Comparison of ENCODE assay signal across 21 cellular contexts in genomic region chr5:94326579-94326978, GRCh38.
DNase-seq lines count a peak whose midpoint lies in the region; ATAC-seq and TF ChIP-seq lines count a peak whose summit lies in the region.
"Had no signal": no experiment of that assay in that cellular context is flagged by ENCODE, and none has a peak within 500 bp of the region (broad histone marks: within the 10 kb centered on the region; RNA-seq: fewer than 3 reads in every experiment).

No MANE protein-coding gene starts in this region.

- TF ChIP-seq CTCF in C4-2B (conservative IDR thresholded peaks at IDR 0.05): peak; percentile 21

- H3K27ac ChIP-seq in C4-2B: no peak overlapping the region
- H3K27ac ChIP-seq: A549, PC-9, SK-N-MC had no signal

- peak overlapping the region; percentile 6 for H3K4me3 ChIP-seq in neuron (ENCODE audit: low read length)
- H3K4me3 ChIP-seq: A549, HAP-1, PC-9, SK-N-MC had no signal

- H3K4me1 ChIP-seq in neuron (ENCODE audit: insufficient read depth, low read length): peaks cover 42% of the 10 kb centered on the region
- H3K4me1 ChIP-seq: A549, HAP-1 had no signal

- DNase-seq in HT1080 (ENCODE audit: low read depth) (peak; percentile 41), T1000 (lab: John Stamatoyannopoulos, UW) (peak; percentile 22), HT-29 (ENCODE audit: low spot score) (no peak)
- DNase-seq: Karpas-422, MM.1S, NCI-H1092 treated with DMSO at 0.1 percent for 48 hours, NCI-H187 treated with DMSO at 0.1 percent for 48 hours, NCI-H2171 treated with DMSO at 0.1 percent for 48 hours, NCI-H446 treated with DMSO at 0.1 percent for 48 hours, NCI-H748 treated with DMSO at 0.1 percent for 48 hours, T-helper 1 cell had no signal

- peaks cover 3% of the 10 kb centered on the region for H3K9me3 ChIP-seq in neuron (ENCODE audit: low read length)
- H3K9me3 ChIP-seq: HAP-1 had no signal

- no peaks in the 10 kb centered on the region for H3K36me3 ChIP-seq in neuron (ENCODE audit: insufficient read depth, low read length)
- H3K36me3 ChIP-seq: HAP-1 had no signal

- H3K27me3 ChIP-seq in neuron (ENCODE audit: insufficient read depth, low read length): no peaks in the 10 kb centered on the region

- no peak overlapping the region for H2AFZ ChIP-seq in neuron (ENCODE audit: low read depth, low read length)
- H2AFZ ChIP-seq: PC-9 had no signal

- ATAC-seq in GM18861 (IDR thresholded peaks at IDR 0.05; ENCODE audit: unreplicated experiment): no peak
- ATAC-seq in activated CD4-positive, CD25-positive, alpha-beta regulatory T cell treated with anti-CD3 and anti-CD28 coated beads, Interleukin-2, amount 50 U/mL, for 24 hours: no peak
- ATAC-seq in HG03521 (IDR thresholded peaks at IDR 0.05; ENCODE audit: unreplicated experiment): no peak
- ATAC-seq: A549, Right ventricle myocardium inferior had no signal
